Comparison of ENCODE assay signal across 17 cellular contexts in the genomic region with DNA sequence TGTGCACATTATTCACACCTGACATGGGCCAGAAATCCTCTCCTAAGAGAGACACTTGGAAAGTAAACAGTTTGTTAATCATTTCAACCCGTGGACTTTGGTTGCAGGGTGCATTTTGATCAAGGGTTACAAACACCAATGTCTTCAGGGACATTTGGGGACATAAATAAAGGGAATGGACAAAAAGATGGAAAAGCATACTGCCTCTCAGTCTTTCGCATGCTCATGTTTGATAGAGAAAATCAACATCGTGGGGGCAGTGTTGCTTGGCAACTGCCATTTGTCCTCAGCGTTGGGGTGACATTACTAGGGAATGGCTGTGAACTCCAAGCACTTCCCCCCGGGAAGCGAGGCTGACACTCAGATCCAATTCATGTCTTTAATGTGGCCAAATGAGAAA.
A peak's percentile ranks its signal among the peaks of the same experiment; 100 is the strongest.
DNase-seq lines count a peak whose midpoint lies in the region; ATAC-seq and TF ChIP-seq lines count a peak whose summit lies in the region.
"Had no signal": no experiment of that assay in that cellular context is flagged by ENCODE, and none has a peak within 500 bp of the region (broad histone marks: within the 10 kb centered on the region; RNA-seq: fewer than 3 reads in every experiment).

No MANE protein-coding gene starts in this region.

- H3K36me3 Mint-ChIP-seq in brain, result no peaks in the 10 kb centered on the region
- H3K36me3 Mint-ChIP-seq: naive B cell had no signal

- no peak overlapping the region for H3K27ac ChIP-seq in right atrium auricular region
- no peak overlapping the region for H3K27ac ChIP-seq in left ventricle myocardium inferior (replicated peaks)
- H3K27ac ChIP-seq in right lobe of liver, result peak overlapping the region; percentile 80 to 94 (median 80)
- H3K27ac ChIP-seq: cardiac muscle cell, HL-60, lower lobe of right lung had no signal

- no peaks in the 10 kb centered on the region for H3K9me3 Mint-ChIP-seq in brain
- H3K9me3 Mint-ChIP-seq: naive B cell; T-helper 1 cell treated with Interleukin-12 subunit alpha and Interleukin-12 subunit beta and Interleukin-4 antibody, amounts not matched to agents 30 μg/mL and 1 μg/mL, for 36 hours had no signal

- no peaks in the 10 kb centered on the region for H3K27me3 Mint-ChIP-seq in brain
- H3K27me3 Mint-ChIP-seq: naive B cell had no signal

- DNase-seq in right atrium auricular region (ENCODE audit: low spot score) (peak; percentile 55), left ventricle myocardium inferior (no peak), right lobe of liver (peak in 1 of 3 donors; percentile 72), T-helper 9 cell (no peak), SIG-M5 treated with dmso at 0.1 percent for 504 hours (lab: John Stamatoyannopoulos, UW; ENCODE audit: unreplicated experiment) (no peak), MG63 (no peak)
- DNase-seq: effector CD8-positive, alpha-beta T cell; GF-D8; lower lobe of right lung; naive B cell; NCI-H1436 treated with DMSO at 0.1 percent for 48 hours; SHP77 had no signal

- H3K4me1 Mint-ChIP-seq in brain, result peaks cover 47% of the 10 kb centered on the region

- H3K4me3 ChIP-seq in right atrium auricular region (no peak overlapping the region), left ventricle myocardium inferior (no peak overlapping the region), right lobe of liver (peak overlapping the region in 2 of 3 donors; percentile 31 to 55), MG63 (no peak overlapping the region)
- H3K4me3 ChIP-seq: cardiac muscle cell, lower lobe of right lung had no signal

- no peak for TF ChIP-seq POLR2A in right lobe of liver (IDR thresholded peaks at IDR 0.05)

- H3K27ac Mint-ChIP-seq in brain, result peak overlapping the region; percentile 18 to 81 (median 37)
- H3K27ac Mint-ChIP-seq: T-helper 1 cell treated with Interleukin-12 subunit alpha and Interleukin-12 subunit beta and Interleukin-4 antibody, amounts not matched to agents 30 μg/mL and 1 μg/mL, for 36 hours had no signal

- no peak for TF ChIP-seq CTCF in right atrium auricular region (IDR thresholded peaks at IDR 0.05)
- no peak for TF ChIP-seq CTCF in left ventricle myocardium inferior (IDR thresholded peaks at IDR 0.05; ENCODE audit: borderline replicate concordance)
- TF ChIP-seq CTCF in brain (conservative IDR thresholded peaks at IDR 0.05), result no peak
- peak in 1 of 4 donors; percentile 3 for TF ChIP-seq CTCF in right lobe of liver (IDR thresholded peaks at IDR 0.05)

- H3K9me3 ChIP-seq in right atrium auricular region (no peaks in the 10 kb centered on the region), left ventricle myocardium inferior (replicated peaks) (no peaks in the 10 kb centered on the region), right lobe of liver (no peaks in the 10 kb centered on the region), MG63 (no peaks in the 10 kb centered on the region)
- H3K9me3 ChIP-seq: lower lobe of right lung had no signal

- peak overlapping the region in 1 of 5 experiments; percentile 15 for H3K4me3 Mint-ChIP-seq in brain
- H3K4me3 Mint-ChIP-seq: T-helper 1 cell treated with Interleukin-12 subunit alpha and Interleukin-12 subunit beta and Interleukin-4 antibody, amounts not matched to agents 30 μg/mL and 1 μg/mL, for 36 hours had no signal

- intact Hi-C loops in left ventricle myocardium inferior (cut with micrococcal nuclease), result no loop called here
- intact Hi-C loops in right lobe of liver (cut with DNase I), result loop anchor here in 1 of 2 donors (5.0 kb wide), 1 partner anchor 105 kb away; no protein-coding TSS in a partner anchor

- peaks cover 0 to 30% of the 10 kb centered on the region in 2 donors for H3K4me1 ChIP-seq in right atrium auricular region
- peaks cover 41% of the 10 kb centered on the region for H3K4me1 ChIP-seq in left ventricle myocardium inferior
- peaks cover 0 to 70% (median 33%) of the 10 kb centered on the region in 4 donors for H3K4me1 ChIP-seq in right lobe of liver

- no peaks in the 10 kb centered on the region for H3K27me3 ChIP-seq in right atrium auricular region
- H3K27me3 ChIP-seq in left ventricle myocardium inferior (ENCODE audit: low read depth), result no peaks in the 10 kb centered on the region
- H3K27me3 ChIP-seq in right lobe of liver, result no peaks in the 10 kb centered on the region
- H3K27me3 ChIP-seq in MG63, result no peaks in the 10 kb centered on the region
- H3K27me3 ChIP-seq: cardiac muscle cell had no signal

- ATAC-seq in right lobe of liver (peak; percentile 47 to 80 (median 64)), HG03342 (IDR thresholded peaks at IDR 0.05; ENCODE audit: unreplicated experiment) (no peak)
- ATAC-seq: lower lobe of right lung had no signal

- no peaks in the 10 kb centered on the region for H3K36me3 ChIP-seq in right atrium auricular region
- H3K36me3 ChIP-seq in left ventricle myocardium inferior, result no peaks in the 10 kb centered on the region
- no peaks in the 10 kb centered on the region for H3K36me3 ChIP-seq in right lobe of liver
- no peaks in the 10 kb centered on the region for H3K36me3 ChIP-seq in MG63
- H3K36me3 ChIP-seq: cardiac muscle cell, lower lobe of right lung had no signal

- WGBS in right lobe of liver (ENCODE audit: insufficient coverage, low coverage, low lambda C conversion rate, missing lambda C conversion rate), result 25% methylated on average over 6 of the region's 6 CpGs

Comparison
In these comparisons a context has a peak if more than half of its experiments do, and no peak if none do; other contexts are left out.
1. H3K27ac ChIP-seq: peak in right lobe of liver (3 of 3); none in right atrium auricular region (0 of 2) and left ventricle myocardium inferior (single experiment).
2. H3K4me3 ChIP-seq: peak in right lobe of liver (2 of 3); none in right atrium auricular region (0 of 2), left ventricle myocardium inferior (single experiment) and MG63 (single experiment).